Comparison of ENCODE assay signal across 1 cellular context in genomic region chr3:168086541-168087260, GRCh38.
TF ChIP-seq lines count a peak whose summit lies in the region.

No MANE protein-coding gene starts in this region.

TF ChIP-seq in IMR-90, 13 proteins besides CTCF, POLR2A, EP300 and RAD21:
- TF ChIP-seq NFE2L2 (IDR thresholded peaks at IDR 0.05; ENCODE audit: low read depth, low read length), result no peak
- TF ChIP-seq SMC3 (IDR thresholded peaks at IDR 0.05; ENCODE audit: low read depth, low read length), result no peak
